30 cellular contexts compared by ENCODE assay signal in genomic region chr7:131449373-131449902, GRCh38.
"Had no signal": no experiment of that assay in that cellular context is flagged by ENCODE, and none has a peak within 500 bp of the region (broad histone marks: within the 10 kb centered on the region; RNA-seq: fewer than 3 reads in every experiment).

No MANE protein-coding gene starts in this region.

- H3K27me3 ChIP-seq: adrenal gland, body of pancreas, esophagus muscularis mucosa, gastroesophageal sphincter had no signal

- H3K4me1 ChIP-seq: adrenal gland, gastroesophageal sphincter had no signal

- H3K4me3 ChIP-seq: adrenal gland, body of pancreas, esophagus muscularis mucosa, gastroesophageal sphincter had no signal

- H3K9me3 ChIP-seq: adrenal gland, body of pancreas, esophagus muscularis mucosa, gastroesophageal sphincter had no signal

- H3K27ac ChIP-seq: adrenal gland, body of pancreas, esophagus muscularis mucosa, gastroesophageal sphincter, WERI-Rb-1 had no signal

- DNase-seq: activated CD4-positive, alpha-beta memory T cell treated with anti-CD3 and anti-CD28 coated beads for 36 hours; activated CD4-positive, alpha-beta T cell treated with anti-CD3 and anti-CD28 coated beads for 36 hours; activated CD4-positive, alpha-beta T cell treated with anti-CD3 and anti-CD28 coated beads, Interleukin-2, amount 10 ng/mL, durations not matched to agents 24 days and 14 days; activated CD4-positive, CD25-positive, alpha-beta regulatory T cell; activated CD4-positive, CD25-positive, alpha-beta regulatory T cell treated with anti-CD3 and anti-CD28 coated beads, Interleukin-2, amount 50 U/mL, for 72 hours; activated CD8-positive, alpha-beta memory T cell treated with anti-CD3 and anti-CD28 coated beads, Interleukin-2, amount 10 ng/mL, durations not matched to agents 7 days and 5 days; activated CD8-positive, alpha-beta memory T cell treated with anti-CD3 and anti-CD28 coated beads, Interleukin-2, amount 50 U/mL, for 4 hours; activated CD8-positive, alpha-beta T cell treated with anti-CD3 and anti-CD28 coated beads, Interleukin-2, amount 10 ng/mL, durations not matched to agents 7 days and 5 days; activated effector memory CD4-positive, alpha-beta T cell treated with anti-CD3 and anti-CD28 coated beads, Interleukin-2, amount 50 U/mL, for 16 hours; activated naive CD4-positive, alpha-beta T cell treated with anti-CD3 and anti-CD28 coated beads for 36 hours; activated naive CD8-positive, alpha-beta T cell treated with anti-CD3 and anti-CD28 coated beads for 36 hours; activated naive CD8-positive, alpha-beta T cell treated with anti-CD3 and anti-CD28 coated beads, Interleukin-2, amount 50 U/mL, for 24 hours; activated T-cell treated with anti-CD3 and anti-CD28 coated beads, Interleukin-2, amount 50 U/mL, for 1 hour; activated T-cell treated with anti-CD3 and anti-CD28 coated beads, Interleukin-2, amount 50 U/mL, for 48 hours; adrenal gland; amygdala; aorta; body of pancreas; caudate nucleus; cortex of kidney; dermis blood vessel endothelial cell; effector CD4-positive, alpha-beta T cell; effector memory CD8-positive, alpha-beta T cell; erythroblast; foreskin melanocyte; T-cell; T1000; WERI-Rb-1 had no signal

- H3K36me3 ChIP-seq: adrenal gland had no signal

- ATAC-seq: activated CD4-positive, alpha-beta T cell treated with anti-CD3 and anti-CD28 coated beads for 36 hours; activated CD8-positive, alpha-beta memory T cell treated with anti-CD3 and anti-CD28 coated beads, Interleukin-2, amount 10 ng/mL, durations not matched to agents 7 days and 5 days; activated CD8-positive, alpha-beta T cell treated with anti-CD3 and anti-CD28 coated beads, Interleukin-2, amount 10 ng/mL, durations not matched to agents 7 days and 5 days; activated naive CD8-positive, alpha-beta T cell treated with anti-CD3 and anti-CD28 coated beads, Interleukin-2, amount 50 U/mL, for 24 hours; body of pancreas; effector memory CD8-positive, alpha-beta T cell; gastroesophageal sphincter; T-cell had no signal
